Comparison of ENCODE assay signal across 3 cellular contexts in genomic region chr12:102449018-102449417, GRCh38. TPM values are rescaled to one million over a fixed set of nuclear protein-coding genes. Genes with fewer than 3 reads are reported as not detected.
"Had no signal": no experiment of that assay in that cellular context is flagged by ENCODE, and none has a peak within 500 bp of the region (broad histone marks: within the 10 kb centered on the region; RNA-seq: fewer than 3 reads in every experiment).

No MANE protein-coding gene starts in this region.

RNA-seq across cellular contexts. Expression of gene IGF1, which starts 31.3 kb away (rescaled TPM):
- total RNA-seq: neural crest cell had no signal
- polyA plus RNA-seq: naive thymus-derived CD8-positive, alpha-beta T cell; neural cell had no signal
